ENCODE assay signal across 1 cellular context in the genomic region with DNA sequence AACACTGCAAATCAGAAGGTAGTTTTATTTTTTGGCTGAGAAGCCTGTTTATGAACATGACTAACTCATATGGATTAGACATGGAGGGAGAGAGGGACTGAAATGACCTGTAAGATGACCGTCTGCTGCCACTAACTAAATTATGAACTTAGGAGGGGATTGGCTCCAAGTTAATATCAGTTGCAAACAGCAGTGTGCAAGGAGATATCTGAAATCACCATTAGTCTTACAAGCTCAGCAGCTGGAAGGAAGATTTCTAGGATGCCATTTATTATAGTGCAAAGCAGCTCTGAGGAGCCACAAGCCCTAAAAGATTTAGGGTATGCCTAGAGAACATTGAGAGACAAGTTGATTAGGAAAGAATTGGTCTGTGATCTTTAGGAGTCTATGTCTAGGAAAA.
TF ChIP-seq lines count a peak whose summit lies in the region.

No MANE protein-coding gene starts in this region.

TF ChIP-seq in K562, 482 proteins besides CTCF, POLR2A, EP300 and RAD21 (continued from another document):
- TF ChIP-seq, protein P1, sequence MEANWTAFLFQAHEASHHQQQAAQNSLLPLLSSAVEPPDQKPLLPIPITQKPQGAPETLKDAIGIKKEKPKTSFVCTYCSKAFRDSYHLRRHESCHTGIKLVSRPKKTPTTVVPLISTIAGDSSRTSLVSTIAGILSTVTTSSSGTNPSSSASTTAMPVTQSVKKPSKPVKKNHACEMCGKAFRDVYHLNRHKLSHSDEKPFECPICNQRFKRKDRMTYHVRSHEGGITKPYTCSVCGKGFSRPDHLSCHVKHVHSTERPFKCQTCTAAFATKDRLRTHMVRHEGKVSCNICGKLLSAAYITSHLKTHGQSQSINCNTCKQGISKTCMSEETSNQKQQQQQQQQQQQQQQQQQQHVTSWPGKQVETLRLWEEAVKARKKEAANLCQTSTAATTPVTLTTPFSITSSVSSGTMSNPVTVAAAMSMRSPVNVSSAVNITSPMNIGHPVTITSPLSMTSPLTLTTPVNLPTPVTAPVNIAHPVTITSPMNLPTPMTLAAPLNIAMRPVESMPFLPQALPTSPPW (CRISPR knock-in tag; IDR thresholded peaks at IDR 0.05), result no peak
- TF ChIP-seq TFAM (CRISPR knock-in tag; conservative IDR thresholded peaks at IDR 0.05) (no peak), ESRRB (CRISPR knock-in tag; IDR thresholded peaks at IDR 0.05; ENCODE audit: borderline replicate concordance) (no peak), CBFA2T2 (conservative IDR thresholded peaks at IDR 0.05) (0 out of 2 replicates have a peak, but pooled peaks have one; percentile 8), ZNF780A (CRISPR knock-in tag; IDR thresholded peaks at IDR 0.05) (no peak), MCM5 (IDR thresholded peaks at IDR 0.05; ENCODE audit: low read depth) (no peak), ZKSCAN1 (IDR thresholded peaks at IDR 0.05; ENCODE audit: low read depth, low read length) (no peak), TCF3 (CRISPR knock-in tag; IDR thresholded peaks at IDR 0.05) (peak; percentile 31), HNRNPL (IDR thresholded peaks at IDR 0.05; ENCODE audit: low read depth, low read length) (no peak), CCNT2 (IDR thresholded peaks at IDR 0.05; ENCODE audit: borderline replicate concordance, extremely low read depth, insufficient read length, low read depth, low read length) (no peak), HOXB6 (CRISPR knock-in tag; IDR thresholded peaks at IDR 0.05; ENCODE audit: borderline replicate concordance) (no peak), CBFA2T3 (IDR thresholded peaks at IDR 0.05) (peak; percentile 55), TRIM28 (IDR thresholded peaks at IDR 0.05) (no peak), NFE2 (IDR thresholded peaks at IDR 0.05; ENCODE audit: low read depth) (no peak)
- TF ChIP-seq, protein P2, sequence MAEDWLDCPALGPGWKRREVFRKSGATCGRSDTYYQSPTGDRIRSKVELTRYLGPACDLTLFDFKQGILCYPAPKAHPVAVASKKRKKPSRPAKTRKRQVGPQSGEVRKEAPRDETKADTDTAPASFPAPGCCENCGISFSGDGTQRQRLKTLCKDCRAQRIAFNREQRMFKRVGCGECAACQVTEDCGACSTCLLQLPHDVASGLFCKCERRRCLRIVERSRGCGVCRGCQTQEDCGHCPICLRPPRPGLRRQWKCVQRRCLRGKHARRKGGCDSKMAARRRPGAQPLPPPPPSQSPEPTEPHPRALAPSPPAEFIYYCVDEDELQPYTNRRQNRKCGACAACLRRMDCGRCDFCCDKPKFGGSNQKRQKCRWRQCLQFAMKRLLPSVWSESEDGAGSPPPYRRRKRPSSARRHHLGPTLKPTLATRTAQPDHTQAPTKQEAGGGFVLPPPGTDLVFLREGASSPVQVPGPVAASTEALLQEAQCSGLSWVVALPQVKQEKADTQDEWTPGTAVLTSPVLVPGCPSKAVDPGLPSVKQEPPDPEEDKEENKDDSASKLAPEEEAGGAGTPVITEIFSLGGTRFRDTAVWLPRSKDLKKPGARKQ (CRISPR knock-in tag; IDR thresholded peaks at IDR 0.05), result no peak
- TF ChIP-seq, protein P3, sequence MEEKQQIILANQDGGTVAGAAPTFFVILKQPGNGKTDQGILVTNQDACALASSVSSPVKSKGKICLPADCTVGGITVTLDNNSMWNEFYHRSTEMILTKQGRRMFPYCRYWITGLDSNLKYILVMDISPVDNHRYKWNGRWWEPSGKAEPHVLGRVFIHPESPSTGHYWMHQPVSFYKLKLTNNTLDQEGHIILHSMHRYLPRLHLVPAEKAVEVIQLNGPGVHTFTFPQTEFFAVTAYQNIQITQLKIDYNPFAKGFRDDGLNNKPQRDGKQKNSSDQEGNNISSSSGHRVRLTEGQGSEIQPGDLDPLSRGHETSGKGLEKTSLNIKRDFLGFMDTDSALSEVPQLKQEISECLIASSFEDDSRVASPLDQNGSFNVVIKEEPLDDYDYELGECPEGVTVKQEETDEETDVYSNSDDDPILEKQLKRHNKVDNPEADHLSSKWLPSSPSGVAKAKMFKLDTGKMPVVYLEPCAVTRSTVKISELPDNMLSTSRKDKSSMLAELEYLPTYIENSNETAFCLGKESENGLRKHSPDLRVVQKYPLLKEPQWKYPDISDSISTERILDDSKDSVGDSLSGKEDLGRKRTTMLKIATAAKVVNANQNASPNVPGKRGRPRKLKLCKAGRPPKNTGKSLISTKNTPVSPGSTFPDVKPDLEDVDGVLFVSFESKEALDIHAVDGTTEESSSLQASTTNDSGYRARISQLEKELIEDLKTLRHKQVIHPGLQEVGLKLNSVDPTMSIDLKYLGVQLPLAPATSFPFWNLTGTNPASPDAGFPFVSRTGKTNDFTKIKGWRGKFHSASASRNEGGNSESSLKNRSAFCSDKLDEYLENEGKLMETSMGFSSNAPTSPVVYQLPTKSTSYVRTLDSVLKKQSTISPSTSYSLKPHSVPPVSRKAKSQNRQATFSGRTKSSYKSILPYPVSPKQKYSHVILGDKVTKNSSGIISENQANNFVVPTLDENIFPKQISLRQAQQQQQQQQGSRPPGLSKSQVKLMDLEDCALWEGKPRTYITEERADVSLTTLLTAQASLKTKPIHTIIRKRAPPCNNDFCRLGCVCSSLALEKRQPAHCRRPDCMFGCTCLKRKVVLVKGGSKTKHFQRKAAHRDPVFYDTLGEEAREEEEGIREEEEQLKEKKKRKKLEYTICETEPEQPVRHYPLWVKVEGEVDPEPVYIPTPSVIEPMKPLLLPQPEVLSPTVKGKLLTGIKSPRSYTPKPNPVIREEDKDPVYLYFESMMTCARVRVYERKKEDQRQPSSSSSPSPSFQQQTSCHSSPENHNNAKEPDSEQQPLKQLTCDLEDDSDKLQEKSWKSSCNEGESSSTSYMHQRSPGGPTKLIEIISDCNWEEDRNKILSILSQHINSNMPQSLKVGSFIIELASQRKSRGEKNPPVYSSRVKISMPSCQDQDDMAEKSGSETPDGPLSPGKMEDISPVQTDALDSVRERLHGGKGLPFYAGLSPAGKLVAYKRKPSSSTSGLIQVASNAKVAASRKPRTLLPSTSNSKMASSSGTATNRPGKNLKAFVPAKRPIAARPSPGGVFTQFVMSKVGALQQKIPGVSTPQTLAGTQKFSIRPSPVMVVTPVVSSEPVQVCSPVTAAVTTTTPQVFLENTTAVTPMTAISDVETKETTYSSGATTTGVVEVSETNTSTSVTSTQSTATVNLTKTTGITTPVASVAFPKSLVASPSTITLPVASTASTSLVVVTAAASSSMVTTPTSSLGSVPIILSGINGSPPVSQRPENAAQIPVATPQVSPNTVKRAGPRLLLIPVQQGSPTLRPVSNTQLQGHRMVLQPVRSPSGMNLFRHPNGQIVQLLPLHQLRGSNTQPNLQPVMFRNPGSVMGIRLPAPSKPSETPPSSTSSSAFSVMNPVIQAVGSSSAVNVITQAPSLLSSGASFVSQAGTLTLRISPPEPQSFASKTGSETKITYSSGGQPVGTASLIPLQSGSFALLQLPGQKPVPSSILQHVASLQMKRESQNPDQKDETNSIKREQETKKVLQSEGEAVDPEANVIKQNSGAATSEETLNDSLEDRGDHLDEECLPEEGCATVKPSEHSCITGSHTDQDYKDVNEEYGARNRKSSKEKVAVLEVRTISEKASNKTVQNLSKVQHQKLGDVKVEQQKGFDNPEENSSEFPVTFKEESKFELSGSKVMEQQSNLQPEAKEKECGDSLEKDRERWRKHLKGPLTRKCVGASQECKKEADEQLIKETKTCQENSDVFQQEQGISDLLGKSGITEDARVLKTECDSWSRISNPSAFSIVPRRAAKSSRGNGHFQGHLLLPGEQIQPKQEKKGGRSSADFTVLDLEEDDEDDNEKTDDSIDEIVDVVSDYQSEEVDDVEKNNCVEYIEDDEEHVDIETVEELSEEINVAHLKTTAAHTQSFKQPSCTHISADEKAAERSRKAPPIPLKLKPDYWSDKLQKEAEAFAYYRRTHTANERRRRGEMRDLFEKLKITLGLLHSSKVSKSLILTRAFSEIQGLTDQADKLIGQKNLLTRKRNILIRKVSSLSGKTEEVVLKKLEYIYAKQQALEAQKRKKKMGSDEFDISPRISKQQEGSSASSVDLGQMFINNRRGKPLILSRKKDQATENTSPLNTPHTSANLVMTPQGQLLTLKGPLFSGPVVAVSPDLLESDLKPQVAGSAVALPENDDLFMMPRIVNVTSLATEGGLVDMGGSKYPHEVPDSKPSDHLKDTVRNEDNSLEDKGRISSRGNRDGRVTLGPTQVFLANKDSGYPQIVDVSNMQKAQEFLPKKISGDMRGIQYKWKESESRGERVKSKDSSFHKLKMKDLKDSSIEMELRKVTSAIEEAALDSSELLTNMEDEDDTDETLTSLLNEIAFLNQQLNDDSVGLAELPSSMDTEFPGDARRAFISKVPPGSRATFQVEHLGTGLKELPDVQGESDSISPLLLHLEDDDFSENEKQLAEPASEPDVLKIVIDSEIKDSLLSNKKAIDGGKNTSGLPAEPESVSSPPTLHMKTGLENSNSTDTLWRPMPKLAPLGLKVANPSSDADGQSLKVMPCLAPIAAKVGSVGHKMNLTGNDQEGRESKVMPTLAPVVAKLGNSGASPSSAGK (IDR thresholded peaks at IDR 0.05), result no peak
- TF ChIP-seq, protein P4, sequence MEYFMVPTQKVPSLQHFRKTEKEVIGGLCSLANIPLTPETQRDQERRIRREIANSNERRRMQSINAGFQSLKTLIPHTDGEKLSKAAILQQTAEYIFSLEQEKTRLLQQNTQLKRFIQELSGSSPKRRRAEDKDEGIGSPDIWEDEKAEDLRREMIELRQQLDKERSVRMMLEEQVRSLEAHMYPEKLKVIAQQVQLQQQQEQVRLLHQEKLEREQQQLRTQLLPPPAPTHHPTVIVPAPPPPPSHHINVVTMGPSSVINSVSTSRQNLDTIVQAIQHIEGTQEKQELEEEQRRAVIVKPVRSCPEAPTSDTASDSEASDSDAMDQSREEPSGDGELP (CRISPR knock-in tag; IDR thresholded peaks at IDR 0.05; ENCODE audit: borderline replicate concordance), result no peak
- TF ChIP-seq, protein P5, sequence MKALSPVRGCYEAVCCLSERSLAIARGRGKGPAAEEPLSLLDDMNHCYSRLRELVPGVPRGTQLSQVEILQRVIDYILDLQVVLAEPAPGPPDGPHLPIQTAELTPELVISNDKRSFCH (CRISPR knock-in tag; IDR thresholded peaks at IDR 0.05), result no peak
- TF ChIP-seq, protein P5 (tag; IDR thresholded peaks at IDR 0.05), result no peak
